Comparison of ENCODE assay signal across 34 cellular contexts in the genomic region with DNA sequence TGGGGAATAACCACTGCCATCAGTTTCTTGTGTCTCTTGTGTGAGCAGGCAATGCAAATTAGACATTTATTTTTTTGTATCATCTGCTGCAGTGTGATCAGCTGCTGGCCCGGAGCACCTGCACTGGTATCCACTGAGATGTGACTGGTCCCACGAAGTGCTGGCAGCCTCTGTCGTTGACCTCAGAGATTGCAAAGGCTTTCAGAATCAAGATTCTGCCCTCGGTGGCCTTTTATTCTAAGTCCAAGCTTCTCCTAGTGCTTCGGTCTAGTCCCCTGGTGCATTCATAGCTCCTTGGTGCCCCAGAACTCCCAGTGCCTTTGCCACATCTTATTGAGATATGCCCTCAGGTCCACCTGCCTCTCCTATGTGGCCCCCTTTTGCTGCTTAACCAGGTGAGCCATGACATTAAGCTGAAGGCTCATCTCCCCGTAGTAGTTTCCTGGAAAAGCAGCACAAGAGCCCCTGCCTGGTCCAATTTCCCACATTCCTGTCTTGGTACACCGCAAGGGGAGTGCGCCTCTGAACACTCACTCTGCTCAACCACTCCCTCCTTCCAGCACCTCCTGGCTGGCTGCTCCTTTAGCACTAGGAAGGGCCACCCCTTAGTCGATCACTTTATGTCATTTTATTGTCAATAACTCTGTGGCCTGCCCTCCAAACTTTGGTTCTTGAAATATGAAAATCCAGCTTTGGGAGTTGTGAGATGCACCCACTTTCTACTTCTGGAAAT. TPM values are rescaled to one million over a fixed set of nuclear protein-coding genes. Genes with fewer than 3 reads are reported as not detected.
"Had no signal": no experiment of that assay in that cellular context is flagged by ENCODE, and none has a peak within 500 bp of the region (broad histone marks: within the 10 kb centered on the region; RNA-seq: fewer than 3 reads in every experiment).

No MANE protein-coding gene starts in this region.

- H3K4me1 Mint-ChIP-seq: activated B cell treated with CpG ODN at 0.5 μM for 24 hours; activated naive CD8-positive, alpha-beta T cell treated with anti-CD3 and anti-CD28 coated beads, Interleukin-2, amount 10 ng/mL, durations not matched to agents 7 days and 5 days; activated T-helper 17 cell treated with anti-CD3 and anti-CD28 coated beads, Interleukin-2, amount 50 U/mL, for 72 hours; central memory CD8-positive, alpha-beta T cell had no signal

- H3K36me3 ChIP-seq: ascending aorta, cardiac muscle cell had no signal

- H3K27me3 Mint-ChIP-seq: activated naive CD4-positive, alpha-beta T cell treated with anti-CD3 and anti-CD28 coated beads, Interleukin-2, amount 50 U/mL, for 24 hours; activated naive CD8-positive, alpha-beta T cell treated with anti-CD3 and anti-CD28 coated beads, Interleukin-2, amount 10 ng/mL, durations not matched to agents 7 days and 5 days; activated T-helper 17 cell treated with anti-CD3 and anti-CD28 coated beads, Interleukin-2, amount 50 U/mL, for 72 hours had no signal

- H3K4me3 ChIP-seq: ascending aorta, cardiac muscle cell, K562 had no signal

- H3K27me3 ChIP-seq: ascending aorta had no signal

- H3K9me3 Mint-ChIP-seq: activated B cell treated with CpG ODN at 0.5 μM for 24 hours; activated CD8-positive, alpha-beta T cell treated with anti-CD3 and anti-CD28 coated beads for 36 hours; activated naive CD4-positive, alpha-beta T cell treated with anti-CD3 and anti-CD28 coated beads, Interleukin-2, amount 50 U/mL, for 24 hours; activated naive CD8-positive, alpha-beta T cell treated with anti-CD3 and anti-CD28 coated beads, Interleukin-2, amount 10 ng/mL, durations not matched to agents 7 days and 5 days; activated T-cell treated with anti-CD3 and anti-CD28 coated beads, Interleukin-2, amount 50 U/mL, for 72 hours; activated T-helper 17 cell treated with anti-CD3 and anti-CD28 coated beads, Interleukin-2, amount 50 U/mL, for 72 hours; central memory CD8-positive, alpha-beta T cell had no signal

- H3K36me3 Mint-ChIP-seq: activated naive CD4-positive, alpha-beta T cell treated with anti-CD3 and anti-CD28 coated beads, Interleukin-2, amount 50 U/mL, for 24 hours; activated naive CD8-positive, alpha-beta T cell treated with anti-CD3 and anti-CD28 coated beads, Interleukin-2, amount 10 ng/mL, durations not matched to agents 7 days and 5 days had no signal

- DNase-seq: activated B cell treated with CpG ODN at 0.5 μM for 24 hours; activated CD4-positive, alpha-beta T cell treated with anti-CD3 and anti-CD28 coated beads for 4 hours; activated CD4-positive, alpha-beta T cell treated with anti-CD3 and anti-CD28 coated beads, Interleukin-2, amount 50 U/mL, for 4 hours; activated CD4-positive, CD25-positive, alpha-beta regulatory T cell treated with anti-CD3 and anti-CD28 coated beads, Interleukin-2, amount 50 U/mL, for 72 hours; activated CD8-positive, alpha-beta T cell treated with anti-CD3 and anti-CD28 coated beads for 36 hours; activated gamma-delta T cell; activated naive CD4-positive, alpha-beta T cell treated with Interleukin-2 at 50 U/mL for 16 hours; activated naive CD8-positive, alpha-beta T cell treated with anti-CD3 and anti-CD28 coated beads, Interleukin-2, amount 10 ng/mL, durations not matched to agents 7 days and 5 days; activated T-cell treated with anti-CD3 and anti-CD28 coated beads, Interleukin-2, amount 50 U/mL, for 1 hour; activated T-cell treated with anti-CD3 and anti-CD28 coated beads, Interleukin-2, amount 50 U/mL, for 72 hours; amygdala; NCI-H1092 treated with DMSO at 0.1 percent for 48 hours; NCI-H187 treated with DMSO at 0.1 percent for 48 hours; NCI-H2081; NCI-H2171 treated with DMSO at 0.1 percent for 48 hours; NCI-H2227 treated with DMSO at 0.1 percent for 48 hours; NCI-H446; NCI-H510A treated with DMSO at 0.1 percent for 48 hours; NCI-H748 treated with DMSO at 0.1 percent for 48 hours; NK-92 treated with Interleukin-12 subunit alpha and Interleukin-12 subunit beta, amount 100 ng/mL, for 24 hours; Right ventricle myocardium superior; SW 1271; T-helper 1 cell; T-helper 2 cell; T-helper 9 cell had no signal

- H3K27ac Mint-ChIP-seq: activated B cell treated with CpG ODN at 0.5 μM for 24 hours; activated CD8-positive, alpha-beta T cell treated with anti-CD3 and anti-CD28 coated beads for 36 hours; activated naive CD4-positive, alpha-beta T cell treated with anti-CD3 and anti-CD28 coated beads, Interleukin-2, amount 50 U/mL, for 24 hours; activated naive CD8-positive, alpha-beta T cell treated with anti-CD3 and anti-CD28 coated beads, Interleukin-2, amount 10 ng/mL, durations not matched to agents 7 days and 5 days; activated T-cell treated with anti-CD3 and anti-CD28 coated beads, Interleukin-2, amount 50 U/mL, for 72 hours; activated T-helper 17 cell treated with anti-CD3 and anti-CD28 coated beads, Interleukin-2, amount 50 U/mL, for 72 hours had no signal

- H3K9me3 ChIP-seq: ascending aorta had no signal

- H3K4me3 Mint-ChIP-seq: activated B cell treated with CpG ODN at 0.5 μM for 24 hours; activated CD8-positive, alpha-beta T cell treated with anti-CD3 and anti-CD28 coated beads for 36 hours; activated naive CD4-positive, alpha-beta T cell treated with anti-CD3 and anti-CD28 coated beads, Interleukin-2, amount 50 U/mL, for 24 hours; activated naive CD8-positive, alpha-beta T cell treated with anti-CD3 and anti-CD28 coated beads, Interleukin-2, amount 10 ng/mL, durations not matched to agents 7 days and 5 days; activated T-cell treated with anti-CD3 and anti-CD28 coated beads, Interleukin-2, amount 50 U/mL, for 72 hours; activated T-helper 17 cell treated with anti-CD3 and anti-CD28 coated beads, Interleukin-2, amount 50 U/mL, for 72 hours; central memory CD8-positive, alpha-beta T cell had no signal

- H3K27ac ChIP-seq: ascending aorta, cardiac muscle cell, VCaP had no signal

- H3K4me1 ChIP-seq: ascending aorta had no signal

RNA-seq across cellular contexts. Expression of a gene that starts 27.1 kb away (rescaled TPM):
- total RNA-seq: activated B cell treated with CpG ODN at 0.5 μM for 24 hours; activated CD8-positive, alpha-beta memory T cell treated with anti-CD3 and anti-CD28 coated beads for 36 hours; activated CD8-positive, alpha-beta T cell treated with anti-CD3 and anti-CD28 coated beads for 36 hours; activated T-cell treated with anti-CD3 and anti-CD28 coated beads, Interleukin-2, amount 50 U/mL, for 72 hours; activated T-helper 17 cell treated with anti-CD3 and anti-CD28 coated beads, Interleukin-2, amount 50 U/mL, for 72 hours; cardiac muscle cell; M059J had no signal
